Comparison of ENCODE assay signal across 13 cellular contexts in genomic region chr5:150789431-150789830, GRCh38. TPM values are rescaled to one million over a fixed set of nuclear protein-coding genes. Genes with fewer than 3 reads are reported as not detected.
DNase-seq lines count a peak whose midpoint lies in the region; ATAC-seq and TF ChIP-seq lines count a peak whose summit lies in the region.
"Had no signal": no experiment of that assay in that cellular context is flagged by ENCODE, and none has a peak within 500 bp of the region (broad histone marks: within the 10 kb centered on the region; RNA-seq: fewer than 3 reads in every experiment).

No MANE protein-coding gene starts in this region.

- peaks cover 5% of the 10 kb centered on the region for H3K9me3 Mint-ChIP-seq in activated naive CD4-positive, alpha-beta T cell treated with anti-CD3 and anti-CD28 coated beads, Interleukin-2, amount 50 U/mL, for 24 hours
- peaks cover 8% of the 10 kb centered on the region for H3K9me3 Mint-ChIP-seq in activated CD4-positive, alpha-beta memory T cell treated with anti-CD3 and anti-CD28 coated beads for 36 hours

- H3K27me3 Mint-ChIP-seq in activated naive CD4-positive, alpha-beta T cell treated with anti-CD3 and anti-CD28 coated beads, Interleukin-2, amount 50 U/mL, for 24 hours, result no peaks in the 10 kb centered on the region
- no peaks in the 10 kb centered on the region for H3K27me3 Mint-ChIP-seq in activated CD4-positive, alpha-beta memory T cell treated with anti-CD3 and anti-CD28 coated beads for 36 hours

- H3K4me3 ChIP-seq in tibial artery, result no peak overlapping the region

- DNase-seq in activated naive CD4-positive, alpha-beta T cell (lab: John Stamatoyannopoulos, UW), result no peak
- no peak for DNase-seq in activated CD4-positive, alpha-beta memory T cell treated with anti-CD3 and anti-CD28 coated beads for 36 hours
- DNase-seq in foreskin keratinocyte (no peak), tibial artery (no peak)
- no peak for DNase-seq in stimulated activated CD4-positive, alpha-beta T cell treated with anti-CD3 and anti-CD28 coated beads, Interleukin-4, amount 100 ng/mL, for 1 hour
- DNase-seq: anterior cingulate cortex, C1 segment of cervical spinal cord, NCI-H1092 treated with DMSO at 0.1 percent for 48 hours had no signal

- H3K36me3 Mint-ChIP-seq in activated naive CD4-positive, alpha-beta T cell treated with anti-CD3 and anti-CD28 coated beads, Interleukin-2, amount 50 U/mL, for 24 hours, result peaks cover 6% of the 10 kb centered on the region
- H3K36me3 Mint-ChIP-seq in activated CD4-positive, alpha-beta memory T cell treated with anti-CD3 and anti-CD28 coated beads for 36 hours, result peaks cover 14% of the 10 kb centered on the region

- intact Hi-C loops in activated CD4-positive, alpha-beta memory T cell treated with anti-CD3 and anti-CD28 coated beads for 36 hours (cut with micrococcal nuclease), result loop anchor here (10.0 kb wide), 2 partner anchors 425 to 465 kb away; partner anchors contain the start of gene GM2A
- intact Hi-C loops in tibial artery (cut with DNase I; ENCODE audit: low total_unique reads), result no loop called here

- H3K4me3 Mint-ChIP-seq in activated naive CD4-positive, alpha-beta T cell treated with anti-CD3 and anti-CD28 coated beads, Interleukin-2, amount 50 U/mL, for 24 hours, result peak overlapping the region; percentile 65
- peak overlapping the region; percentile 53 for H3K4me3 Mint-ChIP-seq in activated CD4-positive, alpha-beta memory T cell treated with anti-CD3 and anti-CD28 coated beads for 36 hours

- H3K4me1 ChIP-seq in foreskin keratinocyte (peaks cover 27% of the 10 kb centered on the region), tibial artery (peaks cover 0 to 85% (median 24%) of the 10 kb centered on the region in 4 donors)

- H3K36me3 ChIP-seq in tibial artery, result no peaks in the 10 kb centered on the region
- H3K36me3 ChIP-seq: esophagus muscularis mucosa had no signal

- ATAC-seq in foreskin keratinocyte (no peak), GM21515 (IDR thresholded peaks at IDR 0.05; ENCODE audit: unreplicated experiment) (no peak), GM18517 (IDR thresholded peaks at IDR 0.05; ENCODE audit: unreplicated experiment) (no peak)

- H3K27ac Mint-ChIP-seq in activated naive CD4-positive, alpha-beta T cell treated with anti-CD3 and anti-CD28 coated beads, Interleukin-2, amount 50 U/mL, for 24 hours, result peak overlapping the region; percentile 92
- peak overlapping the region; percentile 93 for H3K27ac Mint-ChIP-seq in activated CD4-positive, alpha-beta memory T cell treated with anti-CD3 and anti-CD28 coated beads for 36 hours

- H3K9me3 ChIP-seq in tibial artery, result no peaks in the 10 kb centered on the region
- H3K9me3 ChIP-seq: esophagus muscularis mucosa had no signal

- POLR2A ChIA-PET in activated CD4-positive, alpha-beta memory T cell treated with anti-CD3 and anti-CD28 coated beads for 36 hours (lab: Charles Lee), result interaction anchor here (1.0 to 2.4 kb wide), 3 partner anchors 10 to 88 kb away, joined by 3 to 15 read pairs (median 14); partner anchors contain the start of genes IRGM and RBM22

- CTCF ChIA-PET in activated CD4-positive, alpha-beta memory T cell treated with anti-CD3 and anti-CD28 coated beads for 36 hours (lab: Charles Lee), result interaction anchor here (0.6 to 4.6 kb wide), 11 partner anchors 8 to 326 kb away, joined by 3 to 36 read pairs (median 4); partner anchors contain the start of genes IRGM, RBM22 and SMIM3

- H3K27ac ChIP-seq in foreskin keratinocyte, result peak overlapping the region; percentile 88
- peak overlapping the region; percentile 47 to 49 for H3K27ac ChIP-seq in tibial artery

- H3K27me3 ChIP-seq in foreskin keratinocyte (no peaks in the 10 kb centered on the region), tibial artery (no peaks in the 10 kb centered on the region)
- H3K27me3 ChIP-seq: esophagus muscularis mucosa had no signal

- no peak for TF ChIP-seq CTCF in foreskin keratinocyte (conservative IDR thresholded peaks at IDR 0.05)
- TF ChIP-seq CTCF in tibial artery (IDR thresholded peaks at IDR 0.05), result no peak

- H3K4me1 Mint-ChIP-seq in activated naive CD4-positive, alpha-beta T cell treated with anti-CD3 and anti-CD28 coated beads, Interleukin-2, amount 50 U/mL, for 24 hours, result peaks cover 62% of the 10 kb centered on the region
- peaks cover 63% of the 10 kb centered on the region for H3K4me1 Mint-ChIP-seq in activated CD4-positive, alpha-beta memory T cell treated with anti-CD3 and anti-CD28 coated beads for 36 hours (ENCODE audit: low read depth)

RNA-seq across cellular contexts. Expression of gene SMIM3, which starts 10.9 kb away (rescaled TPM):
- total RNA-seq in activated CD4-positive, alpha-beta memory T cell treated with anti-CD3 and anti-CD28 coated beads for 36 hours, result 10 to 100 TPM; 22.4 to 22.8 TPM
- 18.9 and 20.3 TPM in 2 replicates for total RNA-seq in foreskin keratinocyte
- polyA plus RNA-seq in foreskin keratinocyte, result 19.1 and 22.6 TPM in 2 replicates

RNA-seq across cellular contexts. Expression of gene DCTN4, which starts 30.6 kb away (rescaled TPM):
- 10 to 100 TPM; 32.2 to 32.9 TPM for total RNA-seq in activated CD4-positive, alpha-beta memory T cell treated with anti-CD3 and anti-CD28 coated beads for 36 hours
- total RNA-seq in foreskin keratinocyte, result 34.0 and 34.6 TPM in 2 replicates
- 10.5 and 12.2 TPM in 2 replicates for polyA plus RNA-seq in foreskin keratinocyte

RNA-seq across cellular contexts. Expression of gene IRGM, which starts 56.9 kb away (rescaled TPM):
- total RNA-seq in activated CD4-positive, alpha-beta memory T cell treated with anti-CD3 and anti-CD28 coated beads for 36 hours, result under 1 TPM; 0.77 to 0.88 TPM
- not detected in 2 replicates for total RNA-seq in foreskin keratinocyte
- polyA plus RNA-seq in foreskin keratinocyte, result not detected in 2 replicates
- total RNA-seq: esophagus muscularis mucosa, lung microvascular endothelial cell had no signal
